ENCODE assay signal across 21 cellular contexts in genomic region chr18:8506251-8507049, GRCh38.
DNase-seq lines count a peak whose midpoint lies in the region; ATAC-seq and TF ChIP-seq lines count a peak whose summit lies in the region.
"Had no signal": no experiment of that assay in that cellular context is flagged by ENCODE, and none has a peak within 500 bp of the region (broad histone marks: within the 10 kb centered on the region; RNA-seq: fewer than 3 reads in every experiment).

No MANE protein-coding gene starts in this region.

- H3K27ac ChIP-seq in right atrium auricular region = no peak overlapping the region
- H3K27ac ChIP-seq in heart left ventricle = no peak overlapping the region
- H3K27ac ChIP-seq: BLaER1 had no signal

- TF ChIP-seq CTCF in right atrium auricular region (IDR thresholded peaks at IDR 0.05) (no peak), heart left ventricle (IDR thresholded peaks at IDR 0.05) (no peak)

- peak; percentile 32 for DNase-seq in activated CD8-positive, alpha-beta memory T cell treated with anti-CD3 and anti-CD28 coated beads for 24 hours
- DNase-seq in activated CD8-positive, alpha-beta memory T cell treated with anti-CD3 and anti-CD28 coated beads, Interleukin-2, amount 50 U/mL, for 48 hours = no peak
- DNase-seq in right atrium auricular region (ENCODE audit: low spot score) = peak; percentile 23
- DNase-seq in heart left ventricle = no peak
- DNase-seq in posterior vena cava (ENCODE audit: low spot score) = peak; percentile 64
- DNase-seq in NCI-H510A treated with DMSO at 0.1 percent for 48 hours (lab: John Stamatoyannopoulos, UW) = no peak
- no peak for DNase-seq in NCI-H510A (lab: John Stamatoyannopoulos, UW)
- DNase-seq: 8988T; ACHN; BE2C; C1 segment of cervical spinal cord; CD4-positive, alpha-beta memory T cell; CD4-positive, CD25-positive, alpha-beta regulatory T cell; CD8-positive, alpha-beta memory T cell; DMS 273 treated with DMSO at 0.1 percent for 48 hours; DMS153; DMS79; DND-41; GDM1 had no signal

- no peak for TF ChIP-seq POLR2A in heart left ventricle (IDR thresholded peaks at IDR 0.05)

- no peak for ATAC-seq in heart left ventricle

- H3K4me1 ChIP-seq in right atrium auricular region = no peaks in the 10 kb centered on the region
- H3K4me1 ChIP-seq in heart left ventricle = no peaks in the 10 kb centered on the region
- H3K4me1 ChIP-seq: BE2C, BLaER1 had no signal

- intact Hi-C loops in heart left ventricle (cut with DNase I) = no loop called here
- intact Hi-C loops in posterior vena cava (cut with DNase I) = no loop called here

- no peaks in the 10 kb centered on the region for H3K36me3 ChIP-seq in right atrium auricular region
- H3K36me3 ChIP-seq in heart left ventricle = no peaks in the 10 kb centered on the region
- H3K36me3 ChIP-seq: BE2C, BLaER1 had no signal

- H3K9me3 ChIP-seq in right atrium auricular region = no peaks in the 10 kb centered on the region
- H3K9me3 ChIP-seq in heart left ventricle = no peaks in the 10 kb centered on the region
- H3K9me3 ChIP-seq: BE2C, BLaER1 had no signal

- H3K27me3 ChIP-seq in right atrium auricular region (no peaks in the 10 kb centered on the region), heart left ventricle (no peaks in the 10 kb centered on the region)
- H3K27me3 ChIP-seq: BE2C, BLaER1 had no signal

- H3K4me3 ChIP-seq in right atrium auricular region (no peak overlapping the region), heart left ventricle (no peak overlapping the region)
- H3K4me3 ChIP-seq: BLaER1, GM12878 had no signal

- WGBS in heart left ventricle, 4 donors = 87 to 91% (median 89%) methylated on average over 10 of the region's 10 CpGs

Comparison
In these comparisons a context has a peak if more than half of its experiments do, and no peak if none do; other contexts are left out.
1. DNase-seq: peak in activated CD8-positive, alpha-beta memory T cell treated with anti-CD3 and anti-CD28 coated beads for 24 hours (single experiment), right atrium auricular region (single experiment) and posterior vena cava (single experiment); none in activated CD8-positive, alpha-beta memory T cell treated with anti-CD3 and anti-CD28 coated beads, Interleukin-2, amount 50 U/mL, for 48 hours (single experiment), heart left ventricle (0 of 5), NCI-H510A treated with DMSO at 0.1 percent for 48 hours (single experiment) and NCI-H510A (single experiment).